ENCODE assay signal across 8 cellular contexts in genomic region chr6:157822221-157823000, GRCh38. TPM values are rescaled to one million over a fixed set of nuclear protein-coding genes. Genes with fewer than 3 reads are reported as not detected.
DNase-seq lines count a peak whose midpoint lies in the region; ATAC-seq and TF ChIP-seq lines count a peak whose summit lies in the region.

No MANE protein-coding gene starts in this region.

- no peaks in the 10 kb centered on the region for H3K9me3 ChIP-seq in right lobe of liver
- H3K9me3 ChIP-seq in thyroid gland = no peaks in the 10 kb centered on the region

- H3K27ac ChIP-seq in right lobe of liver (peak overlapping the region; percentile 66 to 98 (median 94)), thyroid gland (peak overlapping the region; percentile 83 to 93 (median 91))

- H3K36me3 ChIP-seq in right lobe of liver (no peaks in the 10 kb centered on the region), thyroid gland (no peaks in the 10 kb centered on the region)

- TF ChIP-seq POLR2A in right lobe of liver (IDR thresholded peaks at IDR 0.05) (no peak), thyroid gland (IDR thresholded peaks at IDR 0.05) (no peak)

- DNase-seq in NCI-H2227 (lab: John Stamatoyannopoulos, UW; ENCODE audit: unreplicated experiment) = peak; percentile 39
- no peak for DNase-seq in NCI-H2227 treated with DMSO at 0.1 percent for 48 hours (lab: John Stamatoyannopoulos, UW)
- DNase-seq in RPMI8226 = peak; percentile 25
- DNase-seq in cerebellum (ENCODE audit: low spot score) = peak; percentile 27
- DNase-seq in right lobe of liver = peak in 2 of 3 donors; percentile 50 to 62
- peak in 1 of 2 donors; percentile 18 for DNase-seq in thyroid gland
- DNase-seq in DMS153 treated with DMSO at 0.1 percent for 48 hours (lab: John Stamatoyannopoulos, UW; ENCODE audit: unreplicated experiment) = no peak

- H3K4me1 ChIP-seq in right lobe of liver (peaks cover 0 to 5% (median 0%) of the 10 kb centered on the region in 4 donors), thyroid gland (peaks cover 11 to 12% of the 10 kb centered on the region in 2 donors)

- H3K27me3 ChIP-seq in right lobe of liver = no peaks in the 10 kb centered on the region
- no peaks in the 10 kb centered on the region for H3K27me3 ChIP-seq in thyroid gland

- TF ChIP-seq CTCF in right lobe of liver (IDR thresholded peaks at IDR 0.05) (no peak), thyroid gland (IDR thresholded peaks at IDR 0.05) (no peak)

- intact Hi-C loops in right lobe of liver (cut with DNase I) (no loop called here), thyroid gland (cut with DNase I) (no loop called here)

- H3K4me3 ChIP-seq in right lobe of liver = peak overlapping the region; percentile 24 to 78 (median 48)
- H3K4me3 ChIP-seq in thyroid gland (replicated peaks in 1 of 3) = peak overlapping the region in 1 of 3 donors; percentile 46

- 29% methylated on average over 5 of the region's 53 CpGs for WGBS in right lobe of liver (ENCODE audit: insufficient coverage, low coverage, low lambda C conversion rate, missing lambda C conversion rate)
- WGBS in thyroid gland, 2 donors = 16 to 29% methylated on average over 26 to 46 of the region's 53 CpGs

- ATAC-seq in right lobe of liver (peak; percentile 24 to 55 (median 34)), HG02623 (IDR thresholded peaks at IDR 0.05; ENCODE audit: unreplicated experiment) (no peak)

RNA-seq across cellular contexts. Expression of gene SNX9, which starts 0.6 kb away (rescaled TPM):
- total RNA-seq in cerebellum (13.3 TPM), right lobe of liver (10 to 100 TPM; 24.6 to 38.0 (median 29.3) TPM), thyroid gland (10 to 100 TPM; 44.6 to 73.1 (median 47.2) TPM)

Comparison
In these comparisons a context has a peak if more than half of its experiments do, and no peak if none do; other contexts are left out.
1. DNase-seq: peak in NCI-H2227 (single experiment), RPMI8226 (single experiment), cerebellum (single experiment) and right lobe of liver (2 of 3); none in NCI-H2227 treated with DMSO at 0.1 percent for 48 hours (single experiment) and DMS153 treated with DMSO at 0.1 percent for 48 hours (single experiment).